In genomic region chr18:80109676-80110078, GRCh38 we compare ENCODE assay signal across 8 cellular contexts. TPM values are rescaled to one million over a fixed set of nuclear protein-coding genes. Genes with fewer than 3 reads are reported as not detected.
A peak's percentile ranks its signal among the peaks of the same experiment; 100 is the strongest.
DNase-seq lines count a peak whose midpoint lies in the region; ATAC-seq, FAIRE-seq and TF ChIP-seq lines count a peak whose summit lies in the region.

No MANE protein-coding gene starts in this region.

- H3K4me1 ChIP-seq in muscle layer of colon (ENCODE audit: insufficient read depth, low read length) = peaks cover 17% of the 10 kb centered on the region

- H3K4me3 ChIP-seq in epithelial cell of proximal tubule (ENCODE audit: low read depth, low read length) (peak overlapping the region; percentile 83), muscle layer of colon (ENCODE audit: low read depth in 1 of 2, low read length in 2 of 2) (peak overlapping the region; percentile 41 to 78)

- FAIRE-seq in urothelium cell line (lab: Jason Lieb, UNC) = peak; percentile 75

- no peaks in the 10 kb centered on the region for H3K9me3 ChIP-seq in muscle layer of colon (ENCODE audit: low read length)

- H3K27ac ChIP-seq in VCaP (peak overlapping the region; percentile 70), muscle layer of colon (ENCODE audit: low read depth, low read length) (peak overlapping the region; percentile 46)

- H3K36me3 ChIP-seq in muscle layer of colon (ENCODE audit: insufficient read depth, low read length) = no peaks in the 10 kb centered on the region

- H3K27me3 ChIP-seq in muscle layer of colon (ENCODE audit: control insufficient read depth in 1 of 2, insufficient read depth in 2 of 2, low read length in 2 of 2) = no peaks in the 10 kb centered on the region

- peak; percentile 27 for ATAC-seq in GM21390 (IDR thresholded peaks at IDR 0.05; ENCODE audit: unreplicated experiment)

- DNase-seq in NCI-H2081 (lab: John Stamatoyannopoulos, UW) = peak; percentile 8 to 9
- DNase-seq in NCI-H2081 treated with DMSO at 0.1 percent for 48 hours (lab: John Stamatoyannopoulos, UW) = no peak
- peak; percentile 40 for DNase-seq in HuH-7.5 (ENCODE audit: low spot score)
- DNase-seq in epithelial cell of proximal tubule (ENCODE audit: low read depth) = no peak
- DNase-seq in urothelium cell line (ENCODE audit: low spot score) = peak; percentile 91

- H3K9ac ChIP-seq in muscle layer of colon (ENCODE audit: low read length) = peak overlapping the region; percentile 38

- TF ChIP-seq CTCF in VCaP (conservative IDR thresholded peaks at IDR 0.05) = no peak
- TF ChIP-seq CTCF in epithelial cell of proximal tubule (conservative IDR thresholded peaks at IDR 0.05; ENCODE audit: low read depth, low read length) = no peak

RNA-seq across cellular contexts. Expression of gene ADNP2, which starts 0.6 kb away (rescaled TPM):
- 19.4 and 22.7 TPM in 2 replicates for total RNA-seq in epithelial cell of proximal tubule

Comparison
In these comparisons a context has a peak if more than half of its experiments do, and no peak if none do; other contexts are left out.
1. DNase-seq: peak in NCI-H2081 (2 of 2), HuH-7.5 (single experiment) and urothelium cell line (single experiment); none in NCI-H2081 treated with DMSO at 0.1 percent for 48 hours (single experiment) and epithelial cell of proximal tubule (single experiment).